27 cellular contexts compared by ENCODE assay signal in the genomic region with DNA sequence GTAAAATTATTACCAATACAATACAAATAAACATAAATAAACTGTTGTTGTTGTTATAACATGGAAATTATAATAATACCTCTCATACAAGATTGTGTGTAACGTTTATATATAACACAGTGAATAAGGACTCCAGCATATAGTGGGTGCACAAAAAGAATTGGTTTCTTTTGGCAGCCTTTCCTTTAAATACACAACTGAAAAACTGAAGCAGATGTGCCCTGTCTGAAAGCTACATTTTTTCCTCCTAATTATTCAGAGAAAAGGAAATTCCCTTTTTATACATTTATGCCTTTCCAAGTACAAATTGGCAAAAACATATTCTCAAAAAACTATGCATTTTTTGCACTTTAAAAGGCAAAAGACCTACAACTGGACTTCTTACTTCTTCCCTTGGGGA.
"Had no signal": no experiment of that assay in that cellular context is flagged by ENCODE, and none has a peak within 500 bp of the region (broad histone marks: within the 10 kb centered on the region; RNA-seq: fewer than 3 reads in every experiment).

No MANE protein-coding gene starts in this region.

- H3K27me3 Mint-ChIP-seq: activated naive CD4-positive, alpha-beta T cell treated with anti-CD3 and anti-CD28 coated beads, Interleukin-2, amount 10 ng/mL, durations not matched to agents 7 days and 5 days; naive B cell had no signal

- H3K27ac Mint-ChIP-seq: activated naive CD4-positive, alpha-beta T cell treated with anti-CD3 and anti-CD28 coated beads, Interleukin-2, amount 10 ng/mL, durations not matched to agents 7 days and 5 days; activated naive CD8-positive, alpha-beta T cell treated with anti-CD3 and anti-CD28 coated beads, Interleukin-2, amount 10 ng/mL, durations not matched to agents 7 days and 5 days; activated T-helper 1 cell treated with anti-CD3 and anti-CD28 coated beads, Interleukin-12 subunit alpha, Interleukin-12 subunit beta, Interleukin-2, Interleukin-4 antibody, amounts not matched to agents 30 ng/mL and 10 ng/mL and 1 ng/mL, durations not matched to agents 14 hours and 24 hours and 36 hours; mesothelial cell of epicardium; naive B cell; T-helper 1 cell treated with Interleukin-12 subunit alpha and Interleukin-12 subunit beta and Interleukin-4 antibody, amounts not matched to agents 30 μg/mL and 1 μg/mL, for 36 hours had no signal

- H3K36me3 Mint-ChIP-seq: activated naive CD4-positive, alpha-beta T cell treated with anti-CD3 and anti-CD28 coated beads, Interleukin-2, amount 10 ng/mL, durations not matched to agents 7 days and 5 days; activated naive CD8-positive, alpha-beta T cell treated with anti-CD3 and anti-CD28 coated beads, Interleukin-2, amount 10 ng/mL, durations not matched to agents 7 days and 5 days; mesothelial cell of epicardium; naive B cell had no signal

- H3K4me1 Mint-ChIP-seq: activated naive CD4-positive, alpha-beta T cell treated with anti-CD3 and anti-CD28 coated beads, Interleukin-2, amount 10 ng/mL, durations not matched to agents 7 days and 5 days; activated naive CD8-positive, alpha-beta T cell treated with anti-CD3 and anti-CD28 coated beads, Interleukin-2, amount 10 ng/mL, durations not matched to agents 7 days and 5 days; naive B cell; neural crest cell had no signal

- DNase-seq: activated CD4-positive, alpha-beta T cell treated with anti-CD3 and anti-CD28 coated beads for 4 hours; activated CD4-positive, alpha-beta T cell treated with anti-CD3 and anti-CD28 coated beads, Interleukin-2, amount 50 U/mL, for 4 hours; activated CD8-positive, alpha-beta memory T cell treated with anti-CD3 and anti-CD28 coated beads for 24 hours; activated gamma-delta T cell; activated naive CD4-positive, alpha-beta T cell treated with anti-CD3 and anti-CD28 coated beads, Interleukin-2, amount 10 ng/mL, durations not matched to agents 7 days and 5 days; activated naive CD8-positive, alpha-beta T cell treated with anti-CD3 and anti-CD28 coated beads, Interleukin-2, amount 10 ng/mL, durations not matched to agents 7 days and 5 days; amniotic stem cell; caudate nucleus; effector CD8-positive, alpha-beta T cell; esophagus squamous epithelium; foreskin keratinocyte; islet precursor cell; naive B cell; nucleus accumbens; psoas muscle; stimulated activated CD4-positive, alpha-beta T cell treated with anti-CD3 and anti-CD28 coated beads, Interleukin-15, amount 100 ng/mL, for 24 hours; stimulated activated CD4-positive, alpha-beta T cell treated with anti-CD3 and anti-CD28 coated beads, Interleukin-2, amount 100 ng/mL, for 24 hours; stimulated activated naive CD4-positive, alpha-beta T cell; T-helper 9 cell; transverse colon had no signal

- FAIRE-seq: astrocyte, endometrium, TTC549 had no signal

- H3K4me3 Mint-ChIP-seq: activated naive CD4-positive, alpha-beta T cell treated with anti-CD3 and anti-CD28 coated beads, Interleukin-2, amount 10 ng/mL, durations not matched to agents 7 days and 5 days; activated naive CD8-positive, alpha-beta T cell treated with anti-CD3 and anti-CD28 coated beads, Interleukin-2, amount 10 ng/mL, durations not matched to agents 7 days and 5 days; activated T-helper 1 cell treated with anti-CD3 and anti-CD28 coated beads, Interleukin-12 subunit alpha, Interleukin-12 subunit beta, Interleukin-2, Interleukin-4 antibody, amounts not matched to agents 30 ng/mL and 10 ng/mL and 1 ng/mL, durations not matched to agents 14 hours and 24 hours and 36 hours; mesothelial cell of epicardium; naive B cell; neural crest cell; T-helper 1 cell treated with Interleukin-12 subunit alpha and Interleukin-12 subunit beta and Interleukin-4 antibody, amounts not matched to agents 30 μg/mL and 1 μg/mL, for 36 hours had no signal

- H3K9me3 Mint-ChIP-seq: activated T-helper 1 cell treated with anti-CD3 and anti-CD28 coated beads, Interleukin-12 subunit alpha, Interleukin-12 subunit beta, Interleukin-2, Interleukin-4 antibody, amounts not matched to agents 30 ng/mL and 10 ng/mL and 1 ng/mL, durations not matched to agents 14 hours and 24 hours and 36 hours; neural crest cell; T-helper 1 cell treated with Interleukin-12 subunit alpha and Interleukin-12 subunit beta and Interleukin-4 antibody, amounts not matched to agents 30 μg/mL and 1 μg/mL, for 36 hours had no signal
